Comparison of ENCODE assay signal across 8 cellular contexts in genomic region chr9:114397219-114397847, GRCh38. TPM values are rescaled to one million over a fixed set of nuclear protein-coding genes. Genes with fewer than 3 reads are reported as not detected.
DNase-seq lines count a peak whose midpoint lies in the region; ATAC-seq and TF ChIP-seq lines count a peak whose summit lies in the region.

No MANE protein-coding gene starts in this region.

- H3F3A ChIP-seq in DOHH2 (ENCODE audit: control insufficient read depth, insufficient read depth): peaks cover 17% of the 10 kb centered on the region
- H3F3A ChIP-seq in OCI-LY1 (ENCODE audit: insufficient read depth, low read length): 0 out of 2 replicates have a peak, but pooled peaks cover 4% of the 10 kb centered on the region

- peaks cover 30% of the 10 kb centered on the region for H3K36me3 ChIP-seq in DOHH2 (ENCODE audit: control insufficient read depth, low read length)
- peaks cover 3% of the 10 kb centered on the region; the same call in 1 of the 2 replicates for H3K36me3 ChIP-seq in OCI-LY1 (ENCODE audit: insufficient read depth, low read length)
- no peaks in the 10 kb centered on the region for H3K36me3 ChIP-seq in parathyroid adenoma (ENCODE audit: control insufficient read depth, insufficient read depth, low read length)

- H3K4me2 ChIP-seq in DOHH2 (ENCODE audit: low read length) (peak overlapping the region; percentile 72), OCI-LY1 (ENCODE audit: low read length) (peak overlapping the region; percentile 71), parathyroid adenoma (ENCODE audit: low read length) (peak overlapping the region; percentile 89)

- ATAC-seq in GM21576 (IDR thresholded peaks at IDR 0.05; ENCODE audit: unreplicated experiment): no peak

- H3K27me3 ChIP-seq in DOHH2 (ENCODE audit: control insufficient read depth, low read length): no peaks in the 10 kb centered on the region
- no peaks in the 10 kb centered on the region for H3K27me3 ChIP-seq in OCI-LY1 (ENCODE audit: insufficient read depth, low read length)
- H3K27me3 ChIP-seq in parathyroid adenoma (ENCODE audit: control insufficient read depth, insufficient read depth, low read length): no peaks in the 10 kb centered on the region

- POLR2A ChIA-PET in GM10248 (lab: Yijun Ruan, JAX): interaction anchor here (1.0 kb wide), 1 partner anchor 12 kb away, joined by 4 read pairs; no protein-coding TSS in a partner anchor

- H2AFZ ChIP-seq in OCI-LY1 (ENCODE audit: low read length) (no peak overlapping the region), parathyroid adenoma (peak overlapping the region; percentile 75)

- peaks cover 54% of the 10 kb centered on the region for H3K4me1 ChIP-seq in DOHH2 (ENCODE audit: control insufficient read depth, low read length)
- peaks cover 52% of the 10 kb centered on the region for H3K4me1 ChIP-seq in OCI-LY1 (ENCODE audit: insufficient read depth, low read length, severe bottlenecking)
- no peaks in the 10 kb centered on the region for H3K4me1 ChIP-seq in parathyroid adenoma

- TF ChIP-seq CTCF in DOHH2 (IDR thresholded peaks at IDR 0.05; ENCODE audit: low read depth, low read length, poor library complexity, severe bottlenecking) (no peak), OCI-LY1 (IDR thresholded peaks at IDR 0.05; ENCODE audit: low read length) (no peak), epithelial cell of proximal tubule (conservative IDR thresholded peaks at IDR 0.05; ENCODE audit: low read depth, low read length) (no peak), parathyroid adenoma (IDR thresholded peaks at IDR 0.05) (no peak), GM10248 (IDR thresholded peaks at IDR 0.05; ENCODE audit: control extremely low read depth, extremely low read depth, low read depth, missing control alignments) (no peak)

- H3K9ac ChIP-seq in OCI-LY1 (ENCODE audit: low read length) (peak overlapping the region; percentile 57), parathyroid adenoma (no peak overlapping the region)

- H3K4me3 ChIP-seq in DOHH2 (ENCODE audit: low read length): peak overlapping the region; percentile 79
- peak overlapping the region; percentile 68 for H3K4me3 ChIP-seq in OCI-LY1 (ENCODE audit: low read depth, low read length, poor library complexity, severe bottlenecking)
- peak overlapping the region; percentile 91 for H3K4me3 ChIP-seq in epithelial cell of proximal tubule (ENCODE audit: low read depth, low read length)
- peak overlapping the region; percentile 82 for H3K4me3 ChIP-seq in parathyroid adenoma (ENCODE audit: low read depth, low read length)

- H3K79me2 ChIP-seq in DOHH2 (ENCODE audit: control insufficient read depth, low read length) (peaks cover 45% of the 10 kb centered on the region), OCI-LY1 (ENCODE audit: insufficient read depth, low read length) (no peaks in the 10 kb centered on the region), parathyroid adenoma (no peaks in the 10 kb centered on the region)

- no peaks in the 10 kb centered on the region for H4K20me1 ChIP-seq in DOHH2 (ENCODE audit: control insufficient read depth, insufficient read depth, low read depth, low read length)
- no peaks in the 10 kb centered on the region for H4K20me1 ChIP-seq in OCI-LY1 (ENCODE audit: insufficient read depth, low read length)

- H3K9me2 ChIP-seq in DOHH2 (replicated peaks; ENCODE audit: control insufficient read depth, low read length): no peaks in the 10 kb centered on the region
- no peaks in the 10 kb centered on the region for H3K9me2 ChIP-seq in OCI-LY1 (ENCODE audit: low read depth, low read length)

- H3K27ac ChIP-seq in DOHH2 (ENCODE audit: low read depth, low read length) (peak overlapping the region; percentile 95), OCI-LY1 (ENCODE audit: low read depth, low read length, poor library complexity, severe bottlenecking) (peak overlapping the region; percentile 99), parathyroid adenoma (peak overlapping the region; percentile 24)

- CTCF ChIA-PET in GM10248 (lab: Yijun Ruan, JAX): interaction anchor here (0.6 to 6.8 kb wide), 5 partner anchors 8 to 256 kb away, joined by 3 to 40 read pairs (median 3); no protein-coding TSS in a partner anchor

- no peak for DNase-seq in epithelial cell of proximal tubule (ENCODE audit: low read depth)
- no peak for DNase-seq in GM10248 (ENCODE audit: extremely low spot score)
- DNase-seq in SHP77 treated with DMSO at 0.1 percent for 48 hours (lab: John Stamatoyannopoulos, UW): no peak
- no peak for DNase-seq in A172 (ENCODE audit: low spot score)

- H3K9me3 ChIP-seq in DOHH2 (ENCODE audit: control insufficient read depth, insufficient read depth, low read length) (no peaks in the 10 kb centered on the region), OCI-LY1 (ENCODE audit: low read length) (no peaks in the 10 kb centered on the region), parathyroid adenoma (ENCODE audit: control insufficient read depth, low read length) (no peaks in the 10 kb centered on the region)

RNA-seq across cellular contexts. Expression of gene AKNA, which starts 9.6 kb away (rescaled TPM):
- total RNA-seq in epithelial cell of proximal tubule: 14.6 and 20.4 TPM in 2 replicates
- 3.1 and 3.5 TPM in 2 replicates for total RNA-seq in A172 (2014; rRNA removed; shearing (Covaris generic))

Comparison
In these comparisons a context has a peak if more than half of its experiments do, and no peak if none do; other contexts are left out.
1. H3K27ac ChIP-seq: peak in every context shown above with its lines; median percentile 99 in OCI-LY1; 95 in DOHH2; 24 in parathyroid adenoma.